ENCODE assay signal across 12 cellular contexts in the genomic region with DNA sequence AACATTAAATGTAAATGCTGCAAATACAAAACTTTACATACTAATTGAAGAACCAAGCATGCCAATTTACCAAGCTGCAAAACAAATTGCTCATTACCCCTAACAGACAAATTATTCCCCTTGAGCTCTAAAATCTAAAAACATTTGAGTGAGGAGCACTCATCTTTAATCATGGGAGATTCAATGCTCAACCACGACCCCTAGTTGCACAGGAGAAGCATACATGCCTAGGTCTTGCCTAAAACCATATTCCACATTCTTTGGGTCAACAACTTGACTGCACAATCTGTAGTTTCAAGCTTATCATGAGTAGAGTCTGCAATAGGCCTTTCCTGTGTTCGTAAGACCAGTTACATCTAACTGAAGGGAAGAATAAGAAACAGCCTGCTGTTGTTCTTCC.
DNase-seq lines count a peak whose midpoint lies in the region; ATAC-seq and TF ChIP-seq lines count a peak whose summit lies in the region.
"Had no signal": no experiment of that assay in that cellular context is flagged by ENCODE, and none has a peak within 500 bp of the region (broad histone marks: within the 10 kb centered on the region; RNA-seq: fewer than 3 reads in every experiment).

No MANE protein-coding gene starts in this region.

- no peaks in the 10 kb centered on the region for H3K27me3 ChIP-seq in foreskin keratinocyte
- no peaks in the 10 kb centered on the region for H3K27me3 ChIP-seq in PC-9 (ENCODE audit: insufficient read depth, low read depth)

- peaks cover 4% of the 10 kb centered on the region for H3K9me3 Mint-ChIP-seq in activated CD8-positive, alpha-beta T cell treated with anti-CD3 and anti-CD28 coated beads, Interleukin-2, amount 10 ng/mL, durations not matched to agents 7 days and 5 days (ENCODE audit: insufficient read depth)

- no peaks in the 10 kb centered on the region for H3K36me3 ChIP-seq in PC-9 (ENCODE audit: low read depth)

- H3K4me3 Mint-ChIP-seq in activated CD8-positive, alpha-beta T cell treated with anti-CD3 and anti-CD28 coated beads, Interleukin-2, amount 10 ng/mL, durations not matched to agents 7 days and 5 days = no peak overlapping the region
- H3K4me3 Mint-ChIP-seq: brain had no signal

- H4K20me1 ChIP-seq in PC-9 (ENCODE audit: insufficient read depth) = no peaks in the 10 kb centered on the region

- no peaks in the 10 kb centered on the region for H3K27me3 Mint-ChIP-seq in activated CD8-positive, alpha-beta T cell treated with anti-CD3 and anti-CD28 coated beads, Interleukin-2, amount 10 ng/mL, durations not matched to agents 7 days and 5 days (ENCODE audit: low read depth)
- H3K27me3 Mint-ChIP-seq: brain had no signal

- no peak for ATAC-seq in foreskin keratinocyte
- no peak for ATAC-seq in activated CD8-positive, alpha-beta T cell treated with anti-CD3 and anti-CD28 coated beads, Interleukin-2, amount 10 ng/mL, durations not matched to agents 7 days and 5 days
- ATAC-seq: mucosa of descending colon had no signal

- H3K9me2 ChIP-seq in PC-9 (ENCODE audit: insufficient read depth) = no peaks in the 10 kb centered on the region

- no peaks in the 10 kb centered on the region for H3K4me1 Mint-ChIP-seq in activated CD8-positive, alpha-beta T cell treated with anti-CD3 and anti-CD28 coated beads, Interleukin-2, amount 10 ng/mL, durations not matched to agents 7 days and 5 days (ENCODE audit: low read depth)

- intact Hi-C loops in PC-9 (cut with micrococcal nuclease; ENCODE audit: unreplicated experiment) = no loop called here

- H3F3A ChIP-seq in PC-9 (ENCODE audit: insufficient read depth, low read depth) = no peaks in the 10 kb centered on the region

- BruUV-seq in PC-9 (replicated peaks; lab: Mats Ljungman, UMichigan) = no TSS peak

- TF ChIP-seq CTCF in C4-2B (conservative IDR thresholded peaks at IDR 0.05) = peak; percentile 21
- no peak for TF ChIP-seq CTCF in RWPE1 (conservative IDR thresholded peaks at IDR 0.05; ENCODE audit: low read depth)
- peak; percentile 44 for TF ChIP-seq CTCF in foreskin keratinocyte (conservative IDR thresholded peaks at IDR 0.05)
- no peak for TF ChIP-seq CTCF in PC-9 (conservative IDR thresholded peaks at IDR 0.05)

- no peak overlapping the region for H3K27ac ChIP-seq in C4-2B
- H3K27ac ChIP-seq in RWPE1 = no peak overlapping the region
- no peak overlapping the region for H3K27ac ChIP-seq in foreskin keratinocyte
- no peak overlapping the region for H3K27ac ChIP-seq in PC-9

- H2AFZ ChIP-seq in PC-9 = no peak overlapping the region

- DNase-seq in HCEC 1CT = peak; percentile 68
- peak; percentile 4 for DNase-seq in RWPE1 (ENCODE audit: low spot score)
- peak in 1 of 2 donors; percentile 2 for DNase-seq in foreskin keratinocyte
- no peak for DNase-seq in activated gamma-delta T cell treated with Interleukin-2 at 50 U/mL for 16 hours
- DNase-seq in activated CD8-positive, alpha-beta T cell treated with anti-CD3 and anti-CD28 coated beads, Interleukin-2, amount 10 ng/mL, durations not matched to agents 7 days and 5 days = no peak
- no peak for DNase-seq in CD1c-positive myeloid dendritic cell (ENCODE audit: extremely low spot score)
- no peak for DNase-seq in PC-9
- DNase-seq: effector memory CD4-positive, alpha-beta T cell; mucosa of descending colon; NCI-H1092 treated with DMSO at 0.1 percent for 48 hours had no signal

- no peak overlapping the region for H3K4me2 ChIP-seq in PC-9

- CTCF ChIA-PET in RWPE1 (lab: Yijun Ruan, JAX) = interaction anchor here (0.6 kb wide), 2 partner anchors 163 to 752 kb away, joined by 3 read pairs; no protein-coding TSS in a partner anchor
- CTCF ChIA-PET in activated CD8-positive, alpha-beta T cell treated with anti-CD3 and anti-CD28 coated beads, Interleukin-2, amount 10 ng/mL, durations not matched to agents 7 days and 5 days (lab: Charles Lee) = no interaction called here
- CTCF ChIA-PET in PC-9 (lab: Charles Lee) = no interaction called here

- no peak overlapping the region for H3K27ac Mint-ChIP-seq in activated CD8-positive, alpha-beta T cell treated with anti-CD3 and anti-CD28 coated beads, Interleukin-2, amount 10 ng/mL, durations not matched to agents 7 days and 5 days
- H3K27ac Mint-ChIP-seq: brain had no signal

- POLR2A ChIA-PET in RWPE1 (lab: Yijun Ruan, JAX; ENCODE audit: low non-redundant PET) = no interaction called here
- POLR2A ChIA-PET in activated CD8-positive, alpha-beta T cell treated with anti-CD3 and anti-CD28 coated beads, Interleukin-2, amount 10 ng/mL, durations not matched to agents 7 days and 5 days (lab: Charles Lee) = no interaction called here
- POLR2A ChIA-PET in PC-9 (lab: Charles Lee; ENCODE audit: unreplicated experiment) = no interaction called here

- H3K36me3 Mint-ChIP-seq in activated CD8-positive, alpha-beta T cell treated with anti-CD3 and anti-CD28 coated beads, Interleukin-2, amount 10 ng/mL, durations not matched to agents 7 days and 5 days (ENCODE audit: low read depth) = no peaks in the 10 kb centered on the region
- H3K36me3 Mint-ChIP-seq: brain had no signal

- no peaks in the 10 kb centered on the region for H3K79me2 ChIP-seq in PC-9 (ENCODE audit: low read depth)

- H3K4me3 ChIP-seq in PC-9 = no peak overlapping the region
- H3K4me3 ChIP-seq: mucosa of descending colon had no signal

- H3K4me1 ChIP-seq in foreskin keratinocyte (no peaks in the 10 kb centered on the region), PC-9 (replicated peaks; ENCODE audit: insufficient read depth) (no peaks in the 10 kb centered on the region)

- H3K9me3 ChIP-seq in PC-9 (ENCODE audit: insufficient read depth, low read depth) = no peaks in the 10 kb centered on the region
- H3K9me3 ChIP-seq: mucosa of descending colon had no signal

Comparison
In these comparisons a context has a peak if more than half of its experiments do, and no peak if none do; other contexts are left out.
1. CTCF ChIP-seq: peak in C4-2B (single experiment) and foreskin keratinocyte (single experiment); none in RWPE1 (single experiment) and PC-9 (single experiment).
2. DNase-seq: peak in HCEC 1CT (single experiment) and RWPE1 (single experiment); none in activated gamma-delta T cell treated with Interleukin-2 at 50 U/mL for 16 hours (single experiment), activated CD8-positive, alpha-beta T cell treated with anti-CD3 and anti-CD28 coated beads, Interleukin-2, amount 10 ng/mL, durations not matched to agents 7 days and 5 days (single experiment), CD1c-positive myeloid dendritic cell (single experiment) and PC-9 (0 of 2).